ENCODE assay signal across 19 cellular contexts in genomic region chr3:21464745-21465144, GRCh38.
"Had no signal": no experiment of that assay in that cellular context is flagged by ENCODE, and none has a peak within 500 bp of the region (broad histone marks: within the 10 kb centered on the region; RNA-seq: fewer than 3 reads in every experiment).

No MANE protein-coding gene starts in this region.

- H3K9me3 ChIP-seq: left ventricle myocardium inferior, lower lobe of right lung, neutrophil, stomach had no signal

- DNase-seq: effector memory CD4-positive, alpha-beta T cell; foreskin fibroblast; kidney; left cardiac atrium; left ventricle myocardium inferior; lower lobe of right lung; naive thymus-derived CD4-positive, alpha-beta T cell; posterior cingulate gyrus; small intestine; stimulated activated CD4-positive, alpha-beta T cell treated with anti-CD3 and anti-CD28 coated beads, Interleukin-12 subunit alpha, Interleukin-12 subunit beta, amount 100 ng/mL, for 4 hours; stimulated activated naive CD4-positive, alpha-beta T cell; stomach; substantia nigra; trophoblast cell had no signal

- H2AFZ ChIP-seq: hepatocyte had no signal

- H3K36me3 ChIP-seq: left ventricle myocardium inferior, lower lobe of right lung, neutrophil, stomach had no signal

- H3K27me3 ChIP-seq: hepatocyte, neutrophil, stomach had no signal

- ATAC-seq: esophagus mucosa; left cardiac atrium; lower lobe of right lung; naive thymus-derived CD4-positive, alpha-beta T cell; sciatic nerve had no signal

- H3K4me1 ChIP-seq: left ventricle myocardium inferior, lower lobe of right lung, stomach had no signal

- FAIRE-seq: kidney, small intestine, urothelium cell line had no signal

- H3K79me2 ChIP-seq: hepatocyte had no signal

- H3K4me3 ChIP-seq: hepatocyte, left ventricle myocardium inferior, lower lobe of right lung, stomach had no signal

- H3K4me2 ChIP-seq: hepatocyte had no signal

- H3K27ac ChIP-seq: hepatocyte, left ventricle myocardium inferior, lower lobe of right lung, neutrophil, stomach had no signal
